Comparison of ENCODE assay signal across 4 cellular contexts in the genomic region with DNA sequence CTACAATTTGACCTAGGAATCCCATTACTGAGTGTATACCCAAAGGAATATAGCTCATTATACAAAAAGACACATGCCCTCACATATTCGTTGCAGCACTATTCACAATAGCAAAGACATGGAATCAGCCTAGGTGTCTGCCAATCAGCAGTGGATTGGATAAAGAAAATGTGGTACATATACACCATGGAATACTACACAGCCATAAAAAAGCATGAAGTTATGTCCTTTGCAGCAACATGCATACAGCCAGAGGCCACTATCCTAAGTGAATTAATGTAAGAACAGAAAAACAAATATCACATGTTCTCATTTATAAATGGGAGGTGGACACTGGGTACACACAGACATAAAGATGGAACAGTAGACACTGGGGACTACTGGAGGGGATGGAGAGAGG.
"Had no signal": no experiment of that assay in that cellular context is flagged by ENCODE, and none has a peak within 500 bp of the region (broad histone marks: within the 10 kb centered on the region; RNA-seq: fewer than 3 reads in every experiment).

No MANE protein-coding gene starts in this region.

- H3K4me3 ChIP-seq: K562 had no signal

- H3K27ac ChIP-seq: HL-60, KMS-11 had no signal

- ATAC-seq: HepG2, K562 had no signal
